In genomic region chr13:21173767-21174166, GRCh38 we compare ENCODE assay signal across 1 cellular context. TPM values are rescaled to one million over a fixed set of nuclear protein-coding genes. Genes with fewer than 3 reads are reported as not detected.
"Had no signal": no experiment of that assay in that cellular context is flagged by ENCODE, and none has a peak within 500 bp of the region (broad histone marks: within the 10 kb centered on the region; RNA-seq: fewer than 3 reads in every experiment).

No MANE protein-coding gene starts in this region.

RNA-seq across cellular contexts. Expression of gene SKA3, which starts 2.6 kb away (rescaled TPM):
- total RNA-seq: mesenteric fat pad had no signal
